ENCODE assay signal across 8 cellular contexts in the genomic region with DNA sequence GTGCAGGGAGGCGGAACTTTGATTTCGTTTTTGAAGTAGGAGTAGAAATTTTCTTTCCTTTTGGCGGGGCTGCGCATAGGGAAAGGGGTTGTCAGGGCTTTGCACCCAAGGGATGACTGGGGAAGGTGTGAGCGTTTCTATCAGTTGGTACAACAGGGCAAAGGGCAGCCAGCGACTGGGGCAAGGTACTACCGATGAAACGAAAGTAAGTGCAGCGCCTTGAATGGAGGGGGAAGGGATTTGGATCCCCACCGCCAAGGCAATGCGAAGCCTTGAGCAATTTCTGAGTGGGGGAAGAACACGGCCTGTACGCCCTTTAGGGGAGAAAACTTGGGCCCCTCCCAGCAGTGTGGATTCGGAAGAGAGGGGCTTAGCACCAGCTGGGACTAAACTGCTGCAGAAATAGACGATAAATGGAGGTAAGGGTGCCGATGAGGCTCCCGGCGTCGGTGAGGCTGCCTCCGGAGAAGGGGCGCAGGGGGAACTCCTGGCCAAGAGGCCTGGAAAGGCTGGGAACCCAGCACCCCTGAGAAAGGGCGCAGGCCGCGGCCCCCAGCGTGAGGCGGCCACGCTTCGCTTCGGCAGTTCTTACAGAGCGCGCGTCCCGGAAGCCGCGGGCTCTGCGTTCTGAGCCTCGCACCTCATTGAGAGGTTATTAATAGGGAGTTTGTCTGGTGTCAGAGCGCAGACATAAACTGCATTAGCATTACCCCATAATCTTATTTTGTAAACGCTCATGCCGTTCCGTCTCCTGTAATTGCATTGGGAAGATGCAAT.
DNase-seq lines count a peak whose midpoint lies in the region; TF ChIP-seq lines count a peak whose summit lies in the region.

No MANE protein-coding gene starts in this region.

- H3K4me1 ChIP-seq in rectal smooth muscle tissue (ENCODE audit: control insufficient read depth, insufficient read depth, low read length), result peaks cover 4% of the 10 kb centered on the region

- TF ChIP-seq CTCF in GM20000 (IDR thresholded peaks at IDR 0.05; ENCODE audit: extremely low read depth, missing control alignments), result no peak
- TF ChIP-seq CTCF in fibroblast of mammary gland (conservative IDR thresholded peaks at IDR 0.05; ENCODE audit: control insufficient read depth, insufficient read depth, low read depth, low read length), result no peak

- TF ChIP-seq POLR2A in erythroblast (IDR thresholded peaks at IDR 0.05; ENCODE audit: low read length), result no peak

- peaks cover 37% of the 10 kb centered on the region for H3K27me3 ChIP-seq in rectal smooth muscle tissue (ENCODE audit: control insufficient read depth, insufficient read depth, low read length)

- DNase-seq in GM20000 (ENCODE audit: low spot score), result peak; percentile 66
- DNase-seq in activated CD4-positive, alpha-beta T cell treated with anti-CD3 and anti-CD28 coated beads for 4 hours, result peak; percentile 30 to 44
- no peak for DNase-seq in fibroblast of mammary gland (ENCODE audit: low read depth)
- no peak for DNase-seq in GM03348 (ENCODE audit: low spot score)
- DNase-seq in HCEC 1CT, result no peak
- DNase-seq in GF-D8 (lab: John Stamatoyannopoulos, UW), result no peak
- DNase-seq in erythroblast (lab: John Stamatoyannopoulos, UW), result no peak

- peak overlapping the region; percentile 36 for H3K4me3 ChIP-seq in fibroblast of mammary gland (ENCODE audit: control insufficient read depth, low read depth, low read length)
- H3K4me3 ChIP-seq in rectal smooth muscle tissue (ENCODE audit: low read length), result peak overlapping the region; percentile 85

- H3K27ac ChIP-seq in rectal smooth muscle tissue (ENCODE audit: low read depth, low read length), result no peak overlapping the region

- peak overlapping the region; percentile 36 for H3K9ac ChIP-seq in rectal smooth muscle tissue (ENCODE audit: low read length)

- H3K36me3 ChIP-seq in rectal smooth muscle tissue (ENCODE audit: control insufficient read depth, insufficient read depth, low read length), result no peaks in the 10 kb centered on the region

Comparison
In these comparisons a context has a peak if more than half of its experiments do, and no peak if none do; other contexts are left out.
1. DNase-seq: peak in GM20000 (single experiment) and activated CD4-positive, alpha-beta T cell treated with anti-CD3 and anti-CD28 coated beads for 4 hours (2 of 2); none in fibroblast of mammary gland (single experiment), GM03348 (single experiment), HCEC 1CT (single experiment), GF-D8 (single experiment) and erythroblast (0 of 2).